ENCODE assay signal across 8 cellular contexts in the genomic region with DNA sequence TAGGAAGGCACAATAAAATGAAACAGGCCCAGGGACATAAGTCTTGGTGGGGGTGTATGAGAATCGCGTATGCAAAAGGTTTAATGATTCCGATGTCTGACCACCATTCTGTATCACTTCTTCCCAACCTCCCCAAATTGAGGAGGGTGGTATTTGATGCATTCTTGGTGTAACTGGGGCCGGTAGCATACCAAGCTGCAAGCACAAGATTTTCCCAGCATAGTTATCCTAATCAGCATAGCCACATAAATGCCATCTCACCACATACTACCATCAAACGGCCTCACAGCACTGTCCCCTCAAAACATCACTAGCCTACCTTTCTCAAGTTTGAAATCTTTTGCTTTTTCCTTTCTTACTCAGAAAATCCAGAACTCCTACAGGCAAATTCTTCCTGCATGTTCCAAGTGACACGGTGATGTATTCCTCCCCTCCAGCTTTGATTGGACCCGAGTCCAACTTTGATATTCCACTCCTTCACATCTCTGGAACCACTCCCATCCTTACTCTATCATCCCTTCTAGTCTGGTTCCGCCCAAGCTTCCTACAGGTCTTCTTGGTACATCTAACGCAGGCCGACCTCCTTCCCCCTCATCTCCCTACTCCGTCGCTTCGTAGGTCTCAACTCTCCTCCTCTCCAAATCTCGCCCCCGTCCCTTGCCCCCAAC. TPM values are rescaled to one million over a fixed set of nuclear protein-coding genes. Genes with fewer than 3 reads are reported as not detected.
DNase-seq lines count a peak whose midpoint lies in the region; ATAC-seq, FAIRE-seq and TF ChIP-seq lines count a peak whose summit lies in the region.

No MANE protein-coding gene starts in this region.

- H3K4me1 ChIP-seq in colonic mucosa = no peaks in the 10 kb centered on the region

- peak overlapping the region; percentile 41 to 70 for H3K9ac ChIP-seq in colonic mucosa (ENCODE audit: low read depth in 2 of 2, low read length in 2 of 2)

- peak overlapping the region; percentile 57 for H3K4me3 ChIP-seq in colonic mucosa

- peaks cover 35% of the 10 kb centered on the region for H3K4me1 Mint-ChIP-seq in memory B cell

- H3K36me3 Mint-ChIP-seq in memory B cell = peaks cover 16% of the 10 kb centered on the region

- peaks cover 17% of the 10 kb centered on the region for H3K36me3 ChIP-seq in colonic mucosa

- TF ChIP-seq POLR2A in GM12891 (IDR thresholded peaks at IDR 0.05; ENCODE audit: low read depth, low read length) = no peak

- no peaks in the 10 kb centered on the region for H3K27me3 ChIP-seq in colonic mucosa

- H3K27ac Mint-ChIP-seq in memory B cell = peak overlapping the region; percentile 93

- peak overlapping the region; percentile 92 for H3K4me3 Mint-ChIP-seq in memory B cell

- FAIRE-seq in GM12891 (lab: Jason Lieb, UNC) = no peak
- FAIRE-seq in urothelium cell line (lab: Jason Lieb, UNC) = no peak

- no peaks in the 10 kb centered on the region for H3K9me3 ChIP-seq in colonic mucosa

- H3K27me3 Mint-ChIP-seq in memory B cell = no peaks in the 10 kb centered on the region

- peak overlapping the region; percentile 93 for H3K27ac ChIP-seq in colonic mucosa

- no peaks in the 10 kb centered on the region for H3K9me3 Mint-ChIP-seq in memory B cell

- DNase-seq in GM12891 (ENCODE audit: insufficient read length, low spot score) = no peak
- peak; percentile 87 for DNase-seq in NCI-H82 (lab: John Stamatoyannopoulos, UW)
- no peak for DNase-seq in colonic mucosa
- no peak for DNase-seq in memory B cell (ENCODE audit: low spot score in 2 of 2)
- peak; percentile 25 for DNase-seq in urothelium cell line (ENCODE audit: low spot score)
- no peak for DNase-seq in H4 (ENCODE audit: low spot score)
- no peak for DNase-seq in stimulated activated CD4-positive, alpha-beta T cell treated with anti-CD3 and anti-CD28 coated beads, Interleukin-4, amount 100 ng/mL, for 4 hours

- TF ChIP-seq CTCF in colonic mucosa (IDR thresholded peaks at IDR 0.05) = no peak

- intact Hi-C loops in colonic mucosa (cut with DNase I) = no loop called here

- ATAC-seq in memory B cell (ENCODE audit: low read depth) (no peak), GM18502 (IDR thresholded peaks at IDR 0.05; ENCODE audit: poor library complexity, unreplicated experiment) (no peak)

TF ChIP-seq in GM12891, 5 proteins besides CTCF, POLR2A, EP300 and RAD21:
- TF ChIP-seq POU2F2 (IDR thresholded peaks at IDR 0.05; ENCODE audit: low read depth, low read length) = no peak
- TF ChIP-seq TAF1 (IDR thresholded peaks at IDR 0.05; ENCODE audit: low read depth, low read length) = 0 out of 2 replicates have a peak, but pooled peaks have one; percentile 17
- TF ChIP-seq PAX5 (IDR thresholded peaks at IDR 0.05; ENCODE audit: insufficient read depth, low read length, severe bottlenecking) = no peak
TF ChIP-seq in GM12891: peak in this region for 1.

RNA-seq across cellular contexts. Expression of gene CLK2, which starts 0.7 kb away (rescaled TPM):
- polyA plus RNA-seq in GM12891 (2012; ENCODE audit: low read depth, missing spikeins) = 35.8 TPM
- total RNA-seq in colonic mucosa = 10 to 100 TPM; 31.7 to 66.4 TPM
- total RNA-seq in H4 (2014; rRNA removed; shearing (Covaris generic)) = 13.7 and 14.6 TPM in 2 replicates

RNA-seq across cellular contexts. Expression of gene HCN3, which starts 4.7 kb away (rescaled TPM):
- 1.6 TPM for polyA plus RNA-seq in GM12891 (2012; ENCODE audit: low read depth, missing spikeins)
- total RNA-seq in colonic mucosa = 10 to 100 TPM; 12.4 to 12.8 TPM
- total RNA-seq in H4 (2014; rRNA removed; shearing (Covaris generic)) = 0.52 TPM in 1 of 2 replicates, not detected in the other

RNA-seq across cellular contexts. Expression of gene SCAMP3, which starts 10.4 kb away (rescaled TPM):
- polyA plus RNA-seq in GM12891 (2012; ENCODE audit: low read depth, missing spikeins) = 51.5 TPM
- total RNA-seq in colonic mucosa = 10 to 100 TPM; 41.5 to 67.7 TPM
- 72.7 and 133 TPM in 2 replicates for total RNA-seq in H4 (2014; rRNA removed; shearing (Covaris generic))

RNA-seq across cellular contexts. Expression of gene ENTREP3, which starts 17.3 kb away (rescaled TPM):
- 14.4 TPM for polyA plus RNA-seq in GM12891 (2012; ENCODE audit: low read depth, missing spikeins)
- total RNA-seq in colonic mucosa = 10 to 100 TPM; 22.0 to 34.2 TPM
- total RNA-seq in H4 (2014; rRNA removed; shearing (Covaris generic)) = 5.7 and 11.0 TPM in 2 replicates

RNA-seq across cellular contexts. Expression of gene PKLR, which starts 28.6 kb away (rescaled TPM):
- polyA plus RNA-seq in GM12891 (2012; ENCODE audit: low read depth, missing spikeins) = 0.05 TPM
- total RNA-seq in colonic mucosa = 1 to 10 TPM; 1.6 to 2.9 TPM
- not detected in 2 replicates for total RNA-seq in H4 (2014; rRNA removed; shearing (Covaris generic))

Comparison
In these comparisons a context has a peak if more than half of its experiments do, and no peak if none do; other contexts are left out.
1. DNase-seq: peak in NCI-H82 (single experiment) and urothelium cell line (single experiment); none in GM12891 (single experiment), colonic mucosa (single experiment), memory B cell (0 of 2), H4 (single experiment) and stimulated activated CD4-positive, alpha-beta T cell treated with anti-CD3 and anti-CD28 coated beads, Interleukin-4, amount 100 ng/mL, for 4 hours (0 of 2).